ENCODE assay signal across 19 cellular contexts in the genomic region with DNA sequence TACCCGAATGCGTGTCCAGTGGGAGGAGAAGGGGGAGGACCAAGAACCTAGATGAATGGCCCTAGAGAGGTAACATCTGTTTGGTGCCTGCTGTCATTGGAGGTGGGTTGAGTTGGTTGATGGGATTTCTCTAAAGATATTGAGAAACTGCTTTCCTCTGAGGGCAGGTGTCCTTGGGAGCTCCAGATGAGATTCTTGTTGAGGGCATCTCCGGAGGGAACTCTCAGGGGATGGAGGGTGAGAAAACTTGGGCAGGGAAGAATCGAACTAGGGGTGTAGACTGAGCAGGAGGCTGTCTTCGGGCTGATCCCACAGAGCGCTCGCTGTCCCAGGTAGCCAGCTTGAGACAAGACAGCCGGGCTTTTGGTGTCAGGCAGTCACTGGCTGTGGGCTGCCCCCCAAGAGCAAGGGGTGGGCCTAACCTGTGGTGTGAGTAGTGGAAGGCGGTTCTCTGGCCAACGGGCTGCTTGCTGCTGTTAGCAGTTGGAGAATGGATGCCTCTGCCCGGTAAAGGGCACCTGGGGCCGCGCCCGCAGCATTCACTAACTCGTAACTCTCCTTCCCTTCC. TPM values are rescaled to one million over a fixed set of nuclear protein-coding genes. Genes with fewer than 3 reads are reported as not detected.
DNase-seq lines count a peak whose midpoint lies in the region; ATAC-seq and TF ChIP-seq lines count a peak whose summit lies in the region.
"Had no signal": no experiment of that assay in that cellular context is flagged by ENCODE, and none has a peak within 500 bp of the region (broad histone marks: within the 10 kb centered on the region; RNA-seq: fewer than 3 reads in every experiment).

No MANE protein-coding gene starts in this region.

- no peak for DNase-seq in activated naive CD8-positive, alpha-beta T cell treated with anti-CD3 and anti-CD28 coated beads, Interleukin-2, amount 10 ng/mL, durations not matched to agents 7 days and 5 days
- no peak for DNase-seq in activated naive CD8-positive, alpha-beta T cell treated with anti-CD3 and anti-CD28 coated beads for 36 hours
- peak; percentile 29 for DNase-seq in islet precursor cell
- DNase-seq in CD1c-positive myeloid dendritic cell (ENCODE audit: extremely low spot score), result no peak
- DNase-seq in activated naive CD4-positive, alpha-beta T cell (lab: John Stamatoyannopoulos, UW), result no peak
- no peak for DNase-seq in KG1 (lab: John Stamatoyannopoulos, UW)
- DNase-seq: aorta; dermis blood vessel endothelial cell; EL; GOT3; NCI-H1092 treated with DMSO at 0.1 percent for 48 hours; stimulated activated CD4-positive, alpha-beta T cell treated with anti-CD3 and anti-CD28 coated beads, Interleukin-1b, Interleukin-23, amount 100 ng/mL, for 48 hours; T-helper 9 cell had no signal

- peaks cover 26% of the 10 kb centered on the region for H3K4me1 Mint-ChIP-seq in activated naive CD8-positive, alpha-beta T cell treated with anti-CD3 and anti-CD28 coated beads, Interleukin-2, amount 10 ng/mL, durations not matched to agents 7 days and 5 days
- peaks cover 25% of the 10 kb centered on the region for H3K4me1 Mint-ChIP-seq in activated naive CD8-positive, alpha-beta T cell treated with anti-CD3 and anti-CD28 coated beads for 36 hours

- POLR2A ChIA-PET in activated naive CD8-positive, alpha-beta T cell treated with anti-CD3 and anti-CD28 coated beads, Interleukin-2, amount 10 ng/mL, durations not matched to agents 7 days and 5 days (lab: Charles Lee), result interaction anchor here (0.6 kb wide), 1 partner anchor 149 kb away, joined by 3 read pairs; no protein-coding TSS in a partner anchor

- H3K27ac Mint-ChIP-seq in activated naive CD8-positive, alpha-beta T cell treated with anti-CD3 and anti-CD28 coated beads, Interleukin-2, amount 10 ng/mL, durations not matched to agents 7 days and 5 days, result peak overlapping the region; percentile 74
- H3K27ac Mint-ChIP-seq in activated naive CD8-positive, alpha-beta T cell treated with anti-CD3 and anti-CD28 coated beads for 36 hours, result no peak overlapping the region
- H3K27ac Mint-ChIP-seq: mesothelial cell of epicardium had no signal

- no peak for TF ChIP-seq CTCF in OCI-LY3 (IDR thresholded peaks at IDR 0.05; ENCODE audit: low read depth, low read length)

- no peaks in the 10 kb centered on the region for H3K36me3 Mint-ChIP-seq in activated naive CD8-positive, alpha-beta T cell treated with anti-CD3 and anti-CD28 coated beads, Interleukin-2, amount 10 ng/mL, durations not matched to agents 7 days and 5 days
- peaks cover 1% of the 10 kb centered on the region for H3K36me3 Mint-ChIP-seq in activated naive CD8-positive, alpha-beta T cell treated with anti-CD3 and anti-CD28 coated beads for 36 hours
- H3K36me3 Mint-ChIP-seq: mesothelial cell of epicardium had no signal

- H3K27ac ChIP-seq in OCI-LY3 (ENCODE audit: low read length), result peak overlapping the region; percentile 97
- peak overlapping the region; percentile 18 for H3K27ac ChIP-seq in temporal lobe (ENCODE audit: low read depth, low read length)

- no peaks in the 10 kb centered on the region for H3K27me3 ChIP-seq in OCI-LY3 (ENCODE audit: low read depth, low read length)

- peak overlapping the region; percentile 80 for H3K4me2 ChIP-seq in OCI-LY3 (ENCODE audit: low read length)

- H3K9me3 Mint-ChIP-seq in activated naive CD8-positive, alpha-beta T cell treated with anti-CD3 and anti-CD28 coated beads, Interleukin-2, amount 10 ng/mL, durations not matched to agents 7 days and 5 days, result no peaks in the 10 kb centered on the region
- no peaks in the 10 kb centered on the region for H3K9me3 Mint-ChIP-seq in activated naive CD8-positive, alpha-beta T cell treated with anti-CD3 and anti-CD28 coated beads for 36 hours
- H3K9me3 Mint-ChIP-seq: mesothelial cell of epicardium had no signal

- peaks cover 37% of the 10 kb centered on the region for H4K20me1 ChIP-seq in OCI-LY3 (ENCODE audit: insufficient read depth, low read length)

- peak overlapping the region; percentile 99 for H3K9ac ChIP-seq in OCI-LY3 (ENCODE audit: low read length)

- H3K4me1 ChIP-seq in OCI-LY3 (ENCODE audit: low read length), result peaks cover 47% of the 10 kb centered on the region

- no peak for ATAC-seq in activated naive CD8-positive, alpha-beta T cell treated with anti-CD3 and anti-CD28 coated beads, Interleukin-2, amount 10 ng/mL, durations not matched to agents 7 days and 5 days (ENCODE audit: low read depth)
- ATAC-seq: Panc1 had no signal

- H3K36me3 ChIP-seq in OCI-LY3 (replicated peaks; ENCODE audit: low read depth, low read length), result peaks cover 53% of the 10 kb centered on the region

- peaks cover 13% of the 10 kb centered on the region for H3K27me3 Mint-ChIP-seq in activated naive CD8-positive, alpha-beta T cell treated with anti-CD3 and anti-CD28 coated beads, Interleukin-2, amount 10 ng/mL, durations not matched to agents 7 days and 5 days
- peaks cover 46% of the 10 kb centered on the region for H3K27me3 Mint-ChIP-seq in activated naive CD8-positive, alpha-beta T cell treated with anti-CD3 and anti-CD28 coated beads for 36 hours

- no peaks in the 10 kb centered on the region for H3K9me3 ChIP-seq in OCI-LY3 (ENCODE audit: insufficient read depth, low read length)

- H3K4me3 Mint-ChIP-seq in activated naive CD8-positive, alpha-beta T cell treated with anti-CD3 and anti-CD28 coated beads, Interleukin-2, amount 10 ng/mL, durations not matched to agents 7 days and 5 days, result peak overlapping the region; percentile 60
- no peak overlapping the region for H3K4me3 Mint-ChIP-seq in activated naive CD8-positive, alpha-beta T cell treated with anti-CD3 and anti-CD28 coated beads for 36 hours
- H3K4me3 Mint-ChIP-seq: mesothelial cell of epicardium had no signal

- peak overlapping the region; percentile 97 for H3K4me3 ChIP-seq in OCI-LY3 (ENCODE audit: low read length)

- H3K79me2 ChIP-seq in OCI-LY3 (ENCODE audit: low read length), result peaks cover 96% of the 10 kb centered on the region

- H2AFZ ChIP-seq in OCI-LY3 (ENCODE audit: low read depth, low read length), result no peak overlapping the region

RNA-seq across cellular contexts. Expression of a gene that starts 3.7 kb away (rescaled TPM):
- total RNA-seq in activated naive CD8-positive, alpha-beta T cell treated with anti-CD3 and anti-CD28 coated beads, Interleukin-2, amount 10 ng/mL, durations not matched to agents 7 days and 5 days, result 1 to 10 TPM; 7.7 to 8.2 TPM
- total RNA-seq in activated naive CD8-positive, alpha-beta T cell treated with anti-CD3 and anti-CD28 coated beads for 36 hours, result 1 to 10 TPM; 3.8 to 4.0 TPM
- 1.5 TPM for total RNA-seq in temporal lobe

RNA-seq across cellular contexts. Expression of a gene that starts 30.9 kb away (rescaled TPM):
- total RNA-seq in activated naive CD8-positive, alpha-beta T cell treated with anti-CD3 and anti-CD28 coated beads, Interleukin-2, amount 10 ng/mL, durations not matched to agents 7 days and 5 days, result under 1 TPM; 0.57 to 0.69 TPM
- total RNA-seq in activated naive CD8-positive, alpha-beta T cell treated with anti-CD3 and anti-CD28 coated beads for 36 hours, result under 1 TPM; 0.10 to 0.14 TPM
- total RNA-seq in temporal lobe, result 0.25 TPM
- total RNA-seq: NCI-H460, pulmonary artery endothelial cell had no signal
